Comparison of ENCODE assay signal across 8 cellular contexts in the genomic region with DNA sequence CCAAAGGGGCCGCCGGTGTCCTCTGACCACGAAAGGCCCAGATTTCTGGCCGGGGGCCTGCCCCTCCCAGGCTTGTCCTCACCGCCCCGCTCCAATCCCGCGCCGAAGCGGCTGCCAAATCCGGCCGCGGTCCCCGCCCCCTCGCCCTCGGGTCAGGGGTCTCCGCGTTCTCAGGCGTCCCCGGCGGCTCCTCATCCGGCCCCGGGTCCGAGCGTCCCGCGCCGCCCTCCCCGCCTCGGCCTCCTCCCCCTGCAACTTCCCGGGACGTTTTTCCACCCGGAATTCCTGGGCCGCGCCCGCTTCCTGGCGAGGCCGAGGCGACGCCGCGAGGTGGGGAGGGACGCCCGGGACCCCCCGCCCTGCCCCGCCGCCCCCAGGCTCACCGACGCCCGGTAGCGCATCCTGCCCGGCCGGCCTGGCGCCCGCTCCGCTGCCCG. TPM values are rescaled to one million over a fixed set of nuclear protein-coding genes. Genes with fewer than 3 reads are reported as not detected.
DNase-seq lines count a peak whose midpoint lies in the region; ATAC-seq and TF ChIP-seq lines count a peak whose summit lies in the region.

No MANE protein-coding gene starts in this region.

- peak overlapping the region; percentile 86 for H3K18ac ChIP-seq in mesendoderm (ENCODE audit: low read length)

- H4K20me1 ChIP-seq in GM23338 (replicated peaks; ENCODE audit: insufficient read depth) = no peaks in the 10 kb centered on the region; the same call in 1 of the 2 replicates

- peak overlapping the region; percentile 69 for H3K56ac ChIP-seq in mesendoderm (ENCODE audit: low read length)

- H4K8ac ChIP-seq in mesendoderm (ENCODE audit: low read depth, low read length) = no peak overlapping the region

- no peak for TF ChIP-seq CTCF in GM23338 (conservative IDR thresholded peaks at IDR 0.05; ENCODE audit: low read depth in 2 of 2)
- TF ChIP-seq CTCF in choroid plexus epithelial cell (conservative IDR thresholded peaks at IDR 0.05; ENCODE audit: low read depth, low read length) = no peak
- no peak for TF ChIP-seq CTCF in uterus (IDR thresholded peaks at IDR 0.05)

- H3K36me3 Mint-ChIP-seq in GM23338 (ENCODE audit: low read depth) = peaks cover 23% of the 10 kb centered on the region

- no peak overlapping the region for H2BK120ac ChIP-seq in mesendoderm (ENCODE audit: low read depth, low read length)

- peaks cover 31% of the 10 kb centered on the region for H3K4me1 Mint-ChIP-seq in GM23338

- no peak overlapping the region for H2BK15ac ChIP-seq in mesendoderm (replicated peaks; ENCODE audit: low read depth)

- H3K9me3 ChIP-seq in uterus = no peaks in the 10 kb centered on the region

- H4K5ac ChIP-seq in mesendoderm (ENCODE audit: low read length) = no peak overlapping the region

- H3K4me1 ChIP-seq in GM23338 (ENCODE audit: insufficient read depth) (peaks cover 17% of the 10 kb centered on the region), mesendoderm (ENCODE audit: control insufficient read depth, low read depth, low read length) (no peaks in the 10 kb centered on the region), uterus (peaks cover 0 to 31% of the 10 kb centered on the region in 2 donors)

- no CpG with 5 or more reads among the region's 57 CpGs for WGBS in mesendoderm (ENCODE audit: extremely low coverage, insufficient coverage, low lambda C conversion rate)

- H3K79me2 ChIP-seq in GM23338 (replicated peaks; ENCODE audit: insufficient read depth) (peaks cover 8% of the 10 kb centered on the region; the same call in 1 of the 2 replicates), mesendoderm (ENCODE audit: control insufficient read depth, insufficient read depth, low read length) (no peaks in the 10 kb centered on the region)

- peak overlapping the region; percentile 88 for H3K4ac ChIP-seq in mesendoderm (ENCODE audit: low read depth, low read length)

- H3K9me3 Mint-ChIP-seq in GM23338 = no peaks in the 10 kb centered on the region; the same call in 2 of the 3 replicates

- no peak overlapping the region for H2AK5ac ChIP-seq in mesendoderm (ENCODE audit: low read length)

- H3K4me2 ChIP-seq in GM23338 (peak overlapping the region; percentile 85), mesendoderm (ENCODE audit: low read length) (peak overlapping the region; percentile 59)

- no peak overlapping the region for H2AFZ ChIP-seq in GM23338

- peaks cover 46% of the 10 kb centered on the region for H3K27me3 Mint-ChIP-seq in GM23338 (ENCODE audit: insufficient read depth, low read depth, poor library complexity)

- peak in 1 of 2 donors; percentile 6 for TF ChIP-seq POLR2A in uterus (IDR thresholded peaks at IDR 0.05)

- H3K23ac ChIP-seq in mesendoderm (ENCODE audit: low read length) = no peak overlapping the region

- intact Hi-C loops in uterus (cut with DNase I; ENCODE audit: low total_unique reads) = no loop called here

- peaks cover 2% of the 10 kb centered on the region for H3K79me1 ChIP-seq in mesendoderm (ENCODE audit: low read length)

- H3K27ac ChIP-seq in GM23338 (ENCODE audit: low read depth) = no peak overlapping the region
- peak overlapping the region; percentile 92 for H3K27ac ChIP-seq in mesendoderm (ENCODE audit: low read depth, low read length)
- H3K27ac ChIP-seq in uterus = peak overlapping the region; percentile 98 to 99

- no peak overlapping the region for H3K27ac Mint-ChIP-seq in GM23338

- H3K9ac ChIP-seq in mesendoderm (ENCODE audit: low read length) = peak overlapping the region; percentile 77

- peak; percentile 27 for DNase-seq in COLO668 (lab: John Stamatoyannopoulos, UW; ENCODE audit: unreplicated experiment)
- peak; percentile 83 for DNase-seq in GM23338 (ENCODE audit: low spot score)
- peak; percentile 24 for DNase-seq in RPMI7951 (ENCODE audit: low read depth)
- no peak for DNase-seq in choroid plexus epithelial cell (ENCODE audit: low read depth)
- DNase-seq in mesendoderm = peak; percentile 80
- DNase-seq in uterus = peak; percentile 52 to 64
- DNase-seq in NCI-H187 treated with DMSO at 0.1 percent for 48 hours (lab: John Stamatoyannopoulos, UW) = no peak
- no peak for DNase-seq in COR-L47 (lab: John Stamatoyannopoulos, UW)

- H3F3A ChIP-seq in GM23338 (replicated peaks; ENCODE audit: low read depth) = peaks cover 35% of the 10 kb centered on the region

- H3K4me3 Mint-ChIP-seq in GM23338 = peak overlapping the region; percentile 81

- H3K36me3 ChIP-seq in GM23338 (ENCODE audit: insufficient read depth) (no peaks in the 10 kb centered on the region), mesendoderm (ENCODE audit: control insufficient read depth, insufficient read depth, low read length) (peaks cover 3% of the 10 kb centered on the region), uterus (no peaks in the 10 kb centered on the region)

- H3K27me3 ChIP-seq in GM23338 (ENCODE audit: insufficient read depth) (peaks cover 38% of the 10 kb centered on the region), mesendoderm (ENCODE audit: insufficient read depth, low read length, poor library complexity) (no peaks in the 10 kb centered on the region), uterus (no peaks in the 10 kb centered on the region)

- no peaks in the 10 kb centered on the region for H3K9me2 ChIP-seq in GM23338 (ENCODE audit: insufficient read depth)

- H3K4me3 ChIP-seq in GM23338 (peak overlapping the region; percentile 63), choroid plexus epithelial cell (ENCODE audit: low read depth, low read length) (peak overlapping the region; percentile 69), mesendoderm (ENCODE audit: low read length) (peak overlapping the region; percentile 32), uterus (peak overlapping the region; percentile 67 to 75)

- peak; percentile 10 for ATAC-seq in GM23338

- no peak overlapping the region for H2BK5ac ChIP-seq in mesendoderm (ENCODE audit: low read length)

TF ChIP-seq in GM23338, 12 proteins besides CTCF, POLR2A, EP300 and RAD21:
- no peak for TF ChIP-seq EZH2phosphoT487 (IDR thresholded peaks at IDR 0.05; ENCODE audit: unreplicated experiment)
- peak; percentile 40 for TF ChIP-seq POLR2AphosphoS5 (IDR thresholded peaks at IDR 0.05; ENCODE audit: low read depth)
- TF ChIP-seq ZNF114 (CRISPR knock-in tag; IDR thresholded peaks at IDR 0.05) = no peak

RNA-seq across cellular contexts. Expression of a gene that starts 7.2 kb away (rescaled TPM):
- total RNA-seq in GM23338 (2014; rRNA removed; shearing (Covaris generic)) = 35.2 and 57.1 TPM in 2 replicates
- polyA plus RNA-seq in GM23338 (2016; fragmentation: Nextera tagmentation; extraction: Ambion mirVana) = 12.3 and 13.9 TPM in 2 replicates
- total RNA-seq in RPMI7951 (2014; rRNA removed; shearing (Covaris generic)) = 58.2 and 62.9 TPM in 2 replicates
- 35.2 TPM for polyA plus RNA-seq in mesendoderm (2013, experiment 1 of 2)
- polyA plus RNA-seq in mesendoderm (2013, experiment 2 of 2) = 36.4 TPM
- total RNA-seq in uterus = 100 to 1,000 TPM in 2 of 4 donors, 10 to 100 TPM in 2; 89.1 to 276 (median 116) TPM

RNA-seq across cellular contexts. Expression of a gene that starts 29.3 kb away (rescaled TPM):
- 59.8 and 61.1 TPM in 2 replicates for total RNA-seq in GM23338 (2014; rRNA removed; shearing (Covaris generic))
- 28.6 and 32.6 TPM in 2 replicates for polyA plus RNA-seq in GM23338 (2016; fragmentation: Nextera tagmentation; extraction: Ambion mirVana)
- total RNA-seq in RPMI7951 (2014; rRNA removed; shearing (Covaris generic)) = 62.6 and 67.6 TPM in 2 replicates
- 39.1 TPM for polyA plus RNA-seq in mesendoderm (2013, experiment 1 of 2)
- polyA plus RNA-seq in mesendoderm (2013, experiment 2 of 2) = 39.0 TPM
- total RNA-seq in uterus = 100 to 1,000 TPM in 1 of 4 donors, 10 to 100 TPM in 3; 34.6 to 118 (median 57.3) TPM

RNA-seq across cellular contexts. Expression of a gene that starts 31.1 kb away (rescaled TPM):
- 22.5 and 29.7 TPM in 2 replicates for total RNA-seq in GM23338 (2014; rRNA removed; shearing (Covaris generic))
- 8.4 TPM in 2 replicates for polyA plus RNA-seq in GM23338 (2016; fragmentation: Nextera tagmentation; extraction: Ambion mirVana)
- total RNA-seq in RPMI7951 (2014; rRNA removed; shearing (Covaris generic)) = 20.9 and 22.1 TPM in 2 replicates
- 15.1 TPM for polyA plus RNA-seq in mesendoderm (2013, experiment 1 of 2)
- 14.1 TPM for polyA plus RNA-seq in mesendoderm (2013, experiment 2 of 2)
- total RNA-seq in uterus = 10 to 100 TPM; 14.1 to 49.3 (median 31.4) TPM

Comparison
In these comparisons a context has a peak if more than half of its experiments do, and no peak if none do; other contexts are left out.
1. DNase-seq: peak in COLO668 (single experiment), GM23338 (single experiment), RPMI7951 (single experiment), mesendoderm (single experiment) and uterus (2 of 2); none in choroid plexus epithelial cell (single experiment), NCI-H187 treated with DMSO at 0.1 percent for 48 hours (single experiment) and COR-L47 (single experiment).
2. Peak in every context shown above with its lines, with median percentiles within 50 percentile points of each other: H3K4me3 ChIP-seq.